In genomic region chr1:2290171-2290578, GRCh38 we compare ENCODE assay signal across 8 cellular contexts.
DNase-seq lines count a peak whose midpoint lies in the region; ATAC-seq, FAIRE-seq and TF ChIP-seq lines count a peak whose summit lies in the region.

No MANE protein-coding gene starts in this region.

- H3K9me3 ChIP-seq in aorta (ENCODE audit: control insufficient read depth, low read length), result no peaks in the 10 kb centered on the region

- H3K4me1 ChIP-seq in aorta (ENCODE audit: control insufficient read depth in 1 of 2, insufficient read depth in 2 of 2, low read length in 2 of 2), result no peaks in the 10 kb centered on the region

- no peak for FAIRE-seq in H54 (lab: Jason Lieb, UNC)

- H3K27me3 Mint-ChIP-seq in activated CD4-positive, alpha-beta memory T cell treated with anti-CD3 and anti-CD28 coated beads, Interleukin-2, amount 10 ng/mL, durations not matched to agents 7 days and 5 days, result no peaks in the 10 kb centered on the region
- no peaks in the 10 kb centered on the region for H3K27me3 Mint-ChIP-seq in type B pancreatic cell

- H3K9me3 Mint-ChIP-seq in activated CD4-positive, alpha-beta memory T cell treated with anti-CD3 and anti-CD28 coated beads, Interleukin-2, amount 10 ng/mL, durations not matched to agents 7 days and 5 days, result peaks cover 3% of the 10 kb centered on the region
- no peaks in the 10 kb centered on the region for H3K9me3 Mint-ChIP-seq in type B pancreatic cell

- no peaks in the 10 kb centered on the region for H3K27me3 ChIP-seq in layer of hippocampus (ENCODE audit: control insufficient read depth, insufficient read depth, low read length)
- H3K27me3 ChIP-seq in aorta (ENCODE audit: control insufficient read depth in 1 of 2, insufficient read depth in 2 of 2, low read length in 1 of 2), result no peaks in the 10 kb centered on the region

- peaks cover 78% of the 10 kb centered on the region for H3K4me1 Mint-ChIP-seq in activated CD4-positive, alpha-beta memory T cell treated with anti-CD3 and anti-CD28 coated beads, Interleukin-2, amount 10 ng/mL, durations not matched to agents 7 days and 5 days
- peaks cover 23% of the 10 kb centered on the region for H3K4me1 Mint-ChIP-seq in type B pancreatic cell (ENCODE audit: unreplicated experiment)

- H3K36me3 ChIP-seq in aorta (ENCODE audit: control insufficient read depth in 1 of 2, insufficient read depth in 2 of 2, low read length in 1 of 2), result no peaks in the 10 kb centered on the region

- 40 to 43% methylated on average over 6 to 7 of the region's 7 CpGs for WGBS in aorta, 2 donors

- no peak overlapping the region for H3K4me3 ChIP-seq in aorta (ENCODE audit: low read length in 2 of 2)

- peak overlapping the region; percentile 57 for H3K27ac ChIP-seq in layer of hippocampus (ENCODE audit: low read depth, low read length)
- H3K27ac ChIP-seq in aorta (ENCODE audit: low read depth in 1 of 2, low read length in 2 of 2), result peak overlapping the region; percentile 39 to 72

- POLR2A ChIA-PET in activated CD4-positive, alpha-beta memory T cell treated with anti-CD3 and anti-CD28 coated beads, Interleukin-2, amount 10 ng/mL, durations not matched to agents 7 days and 5 days (lab: Charles Lee), result interaction anchor here (0.7 to 5.5 kb wide), 9 partner anchors 11 to 295 kb away, joined by 3 to 93 read pairs (median 5); partner anchors contain the start of gene FAAP20

- ATAC-seq in aorta (ENCODE audit: low FRiP score), result peak; percentile 29

- peak overlapping the region; percentile 74 for H3K4me3 Mint-ChIP-seq in activated CD4-positive, alpha-beta memory T cell treated with anti-CD3 and anti-CD28 coated beads, Interleukin-2, amount 10 ng/mL, durations not matched to agents 7 days and 5 days
- no peak overlapping the region for H3K4me3 Mint-ChIP-seq in type B pancreatic cell

- intact Hi-C loops in aorta (cut with DNase I), result no loop called here

- peak overlapping the region; percentile 97 for H3K27ac Mint-ChIP-seq in activated CD4-positive, alpha-beta memory T cell treated with anti-CD3 and anti-CD28 coated beads, Interleukin-2, amount 10 ng/mL, durations not matched to agents 7 days and 5 days
- no peak overlapping the region for H3K27ac Mint-ChIP-seq in type B pancreatic cell

- no peak for TF ChIP-seq POLR2A in H54 (IDR thresholded peaks at IDR 0.05; ENCODE audit: low read depth, low read length)

- CTCF ChIA-PET in activated CD4-positive, alpha-beta memory T cell treated with anti-CD3 and anti-CD28 coated beads, Interleukin-2, amount 10 ng/mL, durations not matched to agents 7 days and 5 days (lab: Charles Lee), result interaction anchor here (1.5 to 2.4 kb wide), 3 partner anchors 25 to 95 kb away, joined by 5 to 14 read pairs (median 9); partner anchors contain the start of gene FAAP20

- peak; percentile 80 for DNase-seq in DMS79 treated with DMSO at 0.1 percent for 48 hours (lab: John Stamatoyannopoulos, UW)
- peak; percentile 49 for DNase-seq in H54 (ENCODE audit: insufficient read length, low spot score)
- DNase-seq in activated CD4-positive, alpha-beta memory T cell treated with anti-CD3 and anti-CD28 coated beads, Interleukin-2, amount 10 ng/mL, durations not matched to agents 7 days and 5 days, result no peak
- no peak for DNase-seq in aorta
- no peak for DNase-seq in NOMO-1 treated with dmso at 0.1 percent for 144 hours (lab: John Stamatoyannopoulos, UW; ENCODE audit: unreplicated experiment)
- no peak for DNase-seq in type B pancreatic cell (ENCODE audit: extremely low spot score, unreplicated experiment)
- DNase-seq in amniotic stem cell (lab: John Stamatoyannopoulos, UW), result no peak

- H3K36me3 Mint-ChIP-seq in activated CD4-positive, alpha-beta memory T cell treated with anti-CD3 and anti-CD28 coated beads, Interleukin-2, amount 10 ng/mL, durations not matched to agents 7 days and 5 days (ENCODE audit: low read depth), result peaks cover 17% of the 10 kb centered on the region
- H3K36me3 Mint-ChIP-seq in type B pancreatic cell, result no peaks in the 10 kb centered on the region

- TF ChIP-seq CTCF in type B pancreatic cell (conservative IDR thresholded peaks at IDR 0.05), result no peak

Comparison
In these comparisons a context has a peak if more than half of its experiments do, and no peak if none do; other contexts are left out.
1. DNase-seq: peak in DMS79 treated with DMSO at 0.1 percent for 48 hours (single experiment) and H54 (single experiment); none in activated CD4-positive, alpha-beta memory T cell treated with anti-CD3 and anti-CD28 coated beads, Interleukin-2, amount 10 ng/mL, durations not matched to agents 7 days and 5 days (single experiment), aorta (0 of 2), NOMO-1 treated with dmso at 0.1 percent for 144 hours (single experiment), type B pancreatic cell (single experiment) and amniotic stem cell (single experiment).